1 cellular context compared by ENCODE assay signal in the genomic region with DNA sequence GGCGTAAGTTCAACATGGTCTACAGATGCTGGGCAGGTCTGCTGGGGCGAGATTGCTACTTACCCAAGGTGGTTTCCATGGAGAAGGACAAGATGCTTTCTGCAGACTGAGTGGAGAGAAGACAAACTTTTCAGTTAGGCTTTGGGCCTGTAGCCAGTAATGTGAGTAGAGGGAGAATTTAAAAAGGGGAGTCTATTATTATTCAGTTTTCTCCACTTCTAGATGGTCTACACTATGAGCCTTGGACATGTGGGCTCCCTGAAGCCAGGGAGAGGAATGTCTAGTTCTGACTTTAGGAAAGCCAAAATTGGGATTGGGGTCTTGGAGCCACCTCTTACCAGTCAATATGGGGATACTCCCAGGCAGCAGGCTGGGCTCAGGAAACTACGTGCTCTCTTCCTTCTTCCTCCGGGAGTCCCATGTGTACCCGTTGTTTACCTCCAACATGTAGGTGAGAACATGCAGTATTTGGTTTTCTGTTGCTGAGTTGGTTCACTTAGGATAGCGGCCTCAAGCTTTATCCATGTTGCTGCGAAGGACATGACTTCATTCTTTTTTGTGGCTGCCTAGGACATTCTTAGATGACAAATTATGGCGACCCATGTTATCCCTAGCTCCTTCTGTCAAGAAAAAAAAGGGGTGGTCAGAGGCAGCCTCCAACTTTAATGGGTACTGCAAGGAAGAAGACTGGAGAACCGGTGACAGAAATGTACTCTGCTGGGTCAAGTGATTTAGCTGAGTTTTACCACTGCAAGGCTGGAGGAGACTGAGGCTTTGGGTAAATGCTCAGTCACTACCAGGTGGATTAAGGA.
TF ChIP-seq lines count a peak whose summit lies in the region.

No MANE protein-coding gene starts in this region.

TF ChIP-seq in K562, 482 proteins besides CTCF, POLR2A, EP300 and RAD21 (continued from another document):
- TF ChIP-seq MTF1 (CRISPR knock-in tag; IDR thresholded peaks at IDR 0.05; ENCODE audit: borderline replicate concordance) (0 out of 2 replicates have a peak, but pooled peaks have one; percentile 15), ZFX (CRISPR knock-in tag; IDR thresholded peaks at IDR 0.05) (peak; percentile 32; the same call in 1 of the 2 replicates), RFX7 (CRISPR knock-in tag; IDR thresholded peaks at IDR 0.05) (peak; percentile 41; the same call in 1 of the 2 replicates), ZNF583 (CRISPR knock-in tag; IDR thresholded peaks at IDR 0.05) (0 out of 2 replicates have a peak, but pooled peaks have one; percentile 15), FOXA1 (IDR thresholded peaks at IDR 0.05; ENCODE audit: borderline replicate concordance) (no peak), ZNF668 (CRISPR knock-in tag; IDR thresholded peaks at IDR 0.05) (peak; percentile 66; the same call in 1 of the 2 replicates), ZBTB17 (CRISPR knock-in tag; IDR thresholded peaks at IDR 0.05) (no peak), NBN (IDR thresholded peaks at IDR 0.05; ENCODE audit: low read depth) (no peak), MECOM (CRISPR knock-in tag; IDR thresholded peaks at IDR 0.05) (peak; percentile 42; the same call in 1 of the 2 replicates), ZC3H4 (CRISPR knock-in tag; IDR thresholded peaks at IDR 0.05; ENCODE audit: borderline replicate concordance) (peak; percentile 74; the same call in 1 of the 2 replicates), STAG1 (CRISPR knock-in tag; IDR thresholded peaks at IDR 0.05; ENCODE audit: borderline replicate concordance) (0 out of 2 replicates have a peak, but pooled peaks have one; percentile 17), MIER1 (IDR thresholded peaks at IDR 0.05; ENCODE audit: low read depth) (no peak), SP2 (IDR thresholded peaks at IDR 0.05; ENCODE audit: extremely low read depth, low read depth, low read length, poor library complexity, severe bottlenecking) (no peak), NFE2L1 (tag; IDR thresholded peaks at IDR 0.05; ENCODE audit: borderline replicate concordance, low read depth) (no peak), DPF2 (IDR thresholded peaks at IDR 0.05) (no peak), PYGO2 (tag; IDR thresholded peaks at IDR 0.05) (no peak), GTF2E2 (tag; IDR thresholded peaks at IDR 0.05) (no peak), U2AF2 (optimal IDR thresholded peaks at IDR 0.05; ENCODE audit: low read depth, low read length) (no peak), CBX8 (IDR thresholded peaks at IDR 0.05; ENCODE audit: borderline replicate concordance, extremely low read depth, low read depth, low read length, poor library complexity, severe bottlenecking) (no peak), BMI1 (IDR thresholded peaks at IDR 0.05; ENCODE audit: low read length) (no peak), PHTF2 (CRISPR knock-in tag; IDR thresholded peaks at IDR 0.05) (0 out of 2 replicates have a peak, but pooled peaks have one; percentile 18), BCOR (IDR thresholded peaks at IDR 0.05) (no peak), MYNN (IDR thresholded peaks at IDR 0.05) (no peak), MYNN (CRISPR knock-in tag; IDR thresholded peaks at IDR 0.05) (0 out of 2 replicates have a peak, but pooled peaks have one; percentile 39), FOXJ3 (CRISPR knock-in tag; IDR thresholded peaks at IDR 0.05) (0 out of 2 replicates have a peak, but pooled peaks have one; percentile 6), ZNF507 (tag; conservative IDR thresholded peaks at IDR 0.05) (no peak), GATAD2B (IDR thresholded peaks at IDR 0.05; ENCODE audit: borderline replicate concordance) (no peak), ZNF584 (CRISPR knock-in tag; IDR thresholded peaks at IDR 0.05; ENCODE audit: low read depth) (0 out of 2 replicates have a peak, but pooled peaks have one; percentile 2), ZFP1 (CRISPR knock-in tag; IDR thresholded peaks at IDR 0.05) (no peak), KHSRP (IDR thresholded peaks at IDR 0.05) (no peak), TARDBP (IDR thresholded peaks at IDR 0.05) (no peak)
- TF ChIP-seq, protein P1, sequence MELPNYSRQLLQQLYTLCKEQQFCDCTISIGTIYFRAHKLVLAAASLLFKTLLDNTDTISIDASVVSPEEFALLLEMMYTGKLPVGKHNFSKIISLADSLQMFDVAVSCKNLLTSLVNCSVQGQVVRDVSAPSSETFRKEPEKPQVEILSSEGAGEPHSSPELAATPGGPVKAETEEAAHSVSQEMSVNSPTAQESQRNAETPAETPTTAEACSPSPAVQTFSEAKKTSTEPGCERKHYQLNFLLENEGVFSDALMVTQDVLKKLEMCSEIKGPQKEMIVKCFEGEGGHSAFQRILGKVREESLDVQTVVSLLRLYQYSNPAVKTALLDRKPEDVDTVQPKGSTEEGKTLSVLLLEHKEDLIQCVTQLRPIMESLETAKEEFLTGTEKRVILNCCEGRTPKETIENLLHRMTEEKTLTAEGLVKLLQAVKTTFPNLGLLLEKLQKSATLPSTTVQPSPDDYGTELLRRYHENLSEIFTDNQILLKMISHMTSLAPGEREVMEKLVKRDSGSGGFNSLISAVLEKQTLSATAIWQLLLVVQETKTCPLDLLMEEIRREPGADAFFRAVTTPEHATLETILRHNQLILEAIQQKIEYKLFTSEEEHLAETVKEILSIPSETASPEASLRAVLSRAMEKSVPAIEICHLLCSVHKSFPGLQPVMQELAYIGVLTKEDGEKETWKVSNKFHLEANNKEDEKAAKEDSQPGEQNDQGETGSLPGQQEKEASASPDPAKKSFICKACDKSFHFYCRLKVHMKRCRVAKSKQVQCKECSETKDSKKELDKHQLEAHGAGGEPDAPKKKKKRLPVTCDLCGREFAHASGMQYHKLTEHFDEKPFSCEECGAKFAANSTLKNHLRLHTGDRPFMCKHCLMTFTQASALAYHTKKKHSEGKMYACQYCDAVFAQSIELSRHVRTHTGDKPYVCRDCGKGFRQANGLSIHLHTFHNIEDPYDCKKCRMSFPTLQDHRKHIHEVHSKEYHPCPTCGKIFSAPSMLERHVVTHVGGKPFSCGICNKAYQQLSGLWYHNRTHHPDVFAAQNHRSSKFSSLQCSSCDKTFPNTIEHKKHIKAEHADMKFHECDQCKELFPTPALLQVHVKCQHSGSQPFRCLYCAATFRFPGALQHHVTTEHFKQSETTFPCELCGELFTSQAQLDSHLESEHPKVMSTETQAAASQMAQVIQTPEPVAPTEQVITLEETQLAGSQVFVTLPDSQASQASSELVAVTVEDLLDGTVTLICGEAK (IDR thresholded peaks at IDR 0.05) = no peak
- TF ChIP-seq, protein P1 (CRISPR knock-in tag; IDR thresholded peaks at IDR 0.05) = 0 out of 2 replicates have a peak, but pooled peaks have one; percentile 33
- TF ChIP-seq, protein P2, sequence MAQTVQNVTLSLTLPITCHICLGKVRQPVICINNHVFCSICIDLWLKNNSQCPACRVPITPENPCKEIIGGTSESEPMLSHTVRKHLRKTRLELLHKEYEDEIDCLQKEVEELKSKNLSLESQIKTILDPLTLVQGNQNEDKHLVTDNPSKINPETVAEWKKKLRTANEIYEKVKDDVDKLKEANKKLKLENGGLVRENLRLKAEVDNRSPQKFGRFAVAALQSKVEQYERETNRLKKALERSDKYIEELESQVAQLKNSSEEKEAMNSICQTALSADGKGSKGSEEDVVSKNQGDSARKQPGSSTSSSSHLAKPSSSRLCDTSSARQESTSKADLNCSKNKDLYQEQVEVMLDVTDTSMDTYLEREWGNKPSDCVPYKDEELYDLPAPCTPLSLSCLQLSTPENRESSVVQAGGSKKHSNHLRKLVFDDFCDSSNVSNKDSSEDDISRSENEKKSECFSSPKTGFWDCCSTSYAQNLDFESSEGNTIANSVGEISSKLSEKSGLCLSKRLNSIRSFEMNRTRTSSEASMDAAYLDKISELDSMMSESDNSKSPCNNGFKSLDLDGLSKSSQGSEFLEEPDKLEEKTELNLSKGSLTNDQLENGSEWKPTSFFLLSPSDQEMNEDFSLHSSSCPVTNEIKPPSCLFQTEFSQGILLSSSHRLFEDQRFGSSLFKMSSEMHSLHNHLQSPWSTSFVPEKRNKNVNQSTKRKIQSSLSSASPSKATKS (CRISPR knock-in tag; IDR thresholded peaks at IDR 0.05) = peak; percentile 88
- TF ChIP-seq, protein P3, sequence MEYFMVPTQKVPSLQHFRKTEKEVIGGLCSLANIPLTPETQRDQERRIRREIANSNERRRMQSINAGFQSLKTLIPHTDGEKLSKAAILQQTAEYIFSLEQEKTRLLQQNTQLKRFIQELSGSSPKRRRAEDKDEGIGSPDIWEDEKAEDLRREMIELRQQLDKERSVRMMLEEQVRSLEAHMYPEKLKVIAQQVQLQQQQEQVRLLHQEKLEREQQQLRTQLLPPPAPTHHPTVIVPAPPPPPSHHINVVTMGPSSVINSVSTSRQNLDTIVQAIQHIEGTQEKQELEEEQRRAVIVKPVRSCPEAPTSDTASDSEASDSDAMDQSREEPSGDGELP (CRISPR knock-in tag; IDR thresholded peaks at IDR 0.05; ENCODE audit: borderline replicate concordance) = no peak
- TF ChIP-seq, protein P4, sequence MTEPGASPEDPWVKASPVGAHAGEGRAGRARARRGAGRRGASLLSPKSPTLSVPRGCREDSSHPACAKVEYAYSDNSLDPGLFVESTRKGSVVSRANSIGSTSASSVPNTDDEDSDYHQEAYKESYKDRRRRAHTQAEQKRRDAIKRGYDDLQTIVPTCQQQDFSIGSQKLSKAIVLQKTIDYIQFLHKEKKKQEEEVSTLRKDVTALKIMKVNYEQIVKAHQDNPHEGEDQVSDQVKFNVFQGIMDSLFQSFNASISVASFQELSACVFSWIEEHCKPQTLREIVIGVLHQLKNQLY (CRISPR knock-in tag; conservative IDR thresholded peaks at IDR 0.05) = peak in 1 of 2 experiments; percentile 66; a peak in 1 of 4 replicates
